Comparison of ENCODE assay signal across 8 cellular contexts in genomic region chr1:154479764-154480421, GRCh38. TPM values are rescaled to one million over a fixed set of nuclear protein-coding genes. Genes with fewer than 3 reads are reported as not detected.
DNase-seq lines count a peak whose midpoint lies in the region; ATAC-seq, FAIRE-seq and TF ChIP-seq lines count a peak whose summit lies in the region.

No MANE protein-coding gene starts in this region.

- CTCF ChIA-PET in RWPE1 (lab: Yijun Ruan, JAX) = interaction anchor here (0.6 to 1.9 kb wide), 25 partner anchors 9 to 1359 kb away, joined by 3 to 16 read pairs (median 4); no protein-coding TSS in a partner anchor
- CTCF ChIA-PET in activated naive CD4-positive, alpha-beta T cell treated with anti-CD3 and anti-CD28 coated beads for 36 hours (lab: Charles Lee) = interaction anchor here (0.6 to 5.4 kb wide), 44 partner anchors 9 to 394 kb away, joined by 3 to 89 read pairs (median 4); no protein-coding TSS in a partner anchor

- TF ChIP-seq POLR2A in gastroesophageal sphincter (IDR thresholded peaks at IDR 0.05) = no peak

- peaks cover 18% of the 10 kb centered on the region for H3K4me1 ChIP-seq in MM.1S (ENCODE audit: low read length)
- peaks cover 0 to 23% (median 0%) of the 10 kb centered on the region in 3 donors for H3K4me1 ChIP-seq in gastroesophageal sphincter
- no peaks in the 10 kb centered on the region for H3K4me1 ChIP-seq in pancreas

- H3K79me2 ChIP-seq in MM.1S (ENCODE audit: low read length) = no peaks in the 10 kb centered on the region

- no peak overlapping the region for H3K27ac Mint-ChIP-seq in activated naive CD4-positive, alpha-beta T cell treated with anti-CD3 and anti-CD28 coated beads for 36 hours

- WGBS in gastroesophageal sphincter (ENCODE audit: low coverage in 1 of 2), 2 donors = 28 to 33% methylated on average over 7 to 9 of the region's 9 CpGs
- WGBS in pancreas, 2 donors = 36 to 37% methylated on average over 9 of the region's 9 CpGs

- no peaks in the 10 kb centered on the region for H4K20me1 ChIP-seq in MM.1S (ENCODE audit: insufficient read depth, low read length)

- peak overlapping the region; percentile 11; the same call in 1 of the 2 replicates for H3K4me2 ChIP-seq in MM.1S (ENCODE audit: low read depth, low read length)

- POLR2A ChIA-PET in RWPE1 (lab: Yijun Ruan, JAX; ENCODE audit: low non-redundant PET) = no interaction called here

- H3K27me3 ChIP-seq in MM.1S (replicated peaks; ENCODE audit: insufficient read depth, low read length) = no peaks in the 10 kb centered on the region
- no peaks in the 10 kb centered on the region for H3K27me3 ChIP-seq in gastroesophageal sphincter
- H3K27me3 ChIP-seq in pancreas = no peaks in the 10 kb centered on the region

- DNase-seq in GM04503 (ENCODE audit: low read depth) (peak; percentile 51), MM.1S (peak; percentile 87), RWPE1 (ENCODE audit: low spot score) (peak; percentile 86), pancreas (peak in 2 of 6 donors; percentile 53 to 81)
- DNase-seq in activated naive CD4-positive, alpha-beta T cell treated with anti-CD3 and anti-CD28 coated beads for 36 hours = peak; percentile 73

- H3K4me3 ChIP-seq in MM.1S (ENCODE audit: low read length) (no peak overlapping the region), gastroesophageal sphincter (no peak overlapping the region), pancreas (no peak overlapping the region)

- peak; percentile 100 for TF ChIP-seq CTCF in MM.1S (IDR thresholded peaks at IDR 0.05; ENCODE audit: low read length)
- peak; percentile 94 for TF ChIP-seq CTCF in RWPE1 (conservative IDR thresholded peaks at IDR 0.05; ENCODE audit: low read depth)
- peak; percentile 91 to 97 (median 96) for TF ChIP-seq CTCF in gastroesophageal sphincter (IDR thresholded peaks at IDR 0.05)
- peak; percentile 77 to 82 (median 82) for TF ChIP-seq CTCF in pancreas (IDR thresholded peaks at IDR 0.05)

- no peak overlapping the region for H3K9ac ChIP-seq in MM.1S (ENCODE audit: low read length)

- peaks cover 15% of the 10 kb centered on the region for H3F3A ChIP-seq in MM.1S (ENCODE audit: insufficient read depth, low read length)

- no peak overlapping the region for H3K4me3 Mint-ChIP-seq in activated naive CD4-positive, alpha-beta T cell treated with anti-CD3 and anti-CD28 coated beads for 36 hours

- ATAC-seq in gastroesophageal sphincter (peak; percentile 93), pancreas (peak; percentile 86 to 98 (median 94)), HG03139 (IDR thresholded peaks at IDR 0.05; ENCODE audit: unreplicated experiment) (no peak), GM21381 (IDR thresholded peaks at IDR 0.05; ENCODE audit: unreplicated experiment) (no peak)

- H3K9me3 ChIP-seq in MM.1S (replicated peaks; ENCODE audit: insufficient read depth, low read length) (no peaks in the 10 kb centered on the region), gastroesophageal sphincter (no peaks in the 10 kb centered on the region), pancreas (no peaks in the 10 kb centered on the region)

- H3K4me1 Mint-ChIP-seq in activated naive CD4-positive, alpha-beta T cell treated with anti-CD3 and anti-CD28 coated beads for 36 hours (ENCODE audit: low read depth) = peaks cover 28% of the 10 kb centered on the region

- intact Hi-C loops in activated naive CD4-positive, alpha-beta T cell treated with anti-CD3 and anti-CD28 coated beads for 36 hours (cut with micrococcal nuclease) = loop anchor here (1.0 to 5.0 kb wide), 7 partner anchors 41 to 457 kb away; partner anchors contain the start of genes HAX1 and PMVK
- intact Hi-C loops in pancreas (cut with DNase I) = no loop called here

- H3K27ac ChIP-seq in MM.1S (ENCODE audit: low read length) (no peak overlapping the region), RWPE1 (no peak overlapping the region), gastroesophageal sphincter (peak overlapping the region in 3 of 4 donors; percentile 15 to 38 (median 22)), pancreas (no peak overlapping the region)

- H3K36me3 ChIP-seq in MM.1S (replicated peaks; ENCODE audit: insufficient read depth, low read length) (no peaks in the 10 kb centered on the region), gastroesophageal sphincter (no peaks in the 10 kb centered on the region), pancreas (no peaks in the 10 kb centered on the region)

- no peaks in the 10 kb centered on the region for H3K9me3 Mint-ChIP-seq in activated naive CD4-positive, alpha-beta T cell treated with anti-CD3 and anti-CD28 coated beads for 36 hours

- peak; percentile 76 for FAIRE-seq in pancreas (lab: Jason Lieb, UNC)

- H3K27me3 Mint-ChIP-seq in activated naive CD4-positive, alpha-beta T cell treated with anti-CD3 and anti-CD28 coated beads for 36 hours (ENCODE audit: low read depth) = no peaks in the 10 kb centered on the region

- H2AFZ ChIP-seq in MM.1S (ENCODE audit: low read length) = 0 out of 2 replicates have a peak overlapping the region, but pooled peaks have one; percentile 42

- TF ChIP-seq EP300 in gastroesophageal sphincter (IDR thresholded peaks at IDR 0.05) = no peak

- H3K36me3 Mint-ChIP-seq in activated naive CD4-positive, alpha-beta T cell treated with anti-CD3 and anti-CD28 coated beads for 36 hours (ENCODE audit: low read depth) = no peaks in the 10 kb centered on the region

- H3K9me2 ChIP-seq in MM.1S (replicated peaks; ENCODE audit: insufficient read depth, low read length) = no peaks in the 10 kb centered on the region

RNA-seq across cellular contexts. Expression of gene TDRD10, which starts 22.1 kb away (rescaled TPM):
- not detected for total RNA-seq in activated naive CD4-positive, alpha-beta T cell treated with anti-CD3 and anti-CD28 coated beads for 36 hours
- total RNA-seq in gastroesophageal sphincter = 1 to 10 TPM; 1.4 to 3.3 (median 2.8) TPM
- under 1 TPM; 0.13 to 0.84 (median 0.35) TPM for total RNA-seq in pancreas
- polyA plus RNA-seq in pancreas = 1 to 10 TPM; 2.9 to 4.7 TPM

RNA-seq across cellular contexts. Expression of gene SHE, which starts 22.3 kb away (rescaled TPM):
- total RNA-seq in activated naive CD4-positive, alpha-beta T cell treated with anti-CD3 and anti-CD28 coated beads for 36 hours = not detected
- total RNA-seq in gastroesophageal sphincter = 10 to 100 TPM in 3 of 4 donors, 1 to 10 TPM in 1; 7.2 to 13.9 (median 11.7) TPM
- total RNA-seq in pancreas = 1 to 10 TPM; 1.0 to 2.7 (median 1.8) TPM
- 1 to 10 TPM; 3.0 to 7.3 TPM for polyA plus RNA-seq in pancreas

Comparison
In these comparisons a context has a peak if more than half of its experiments do, and no peak if none do; other contexts are left out.
1. H3K27ac ChIP-seq: peak in gastroesophageal sphincter (3 of 4); none in MM.1S (single experiment), RWPE1 (single experiment) and pancreas (0 of 4).
2. ATAC-seq: peak in gastroesophageal sphincter (single experiment) and pancreas (4 of 4); none in HG03139 (single experiment) and GM21381 (single experiment).
3. Peak in every context shown above with its lines, with median percentiles within 50 percentile points of each other: CTCF ChIP-seq.